Comparison of ENCODE assay signal across 8 cellular contexts in genomic region chr2:219552382-219553167, GRCh38. TPM values are rescaled to one million over a fixed set of nuclear protein-coding genes. Genes with fewer than 3 reads are reported as not detected.
A peak's percentile ranks its signal among the peaks of the same experiment; 100 is the strongest.
DNase-seq lines count a peak whose midpoint lies in the region; ATAC-seq and TF ChIP-seq lines count a peak whose summit lies in the region.

No MANE protein-coding gene starts in this region.

- peak overlapping the region; percentile 52 to 65 (median 65) for H3K4me3 ChIP-seq in right lobe of liver

- ATAC-seq in GM18519 (IDR thresholded peaks at IDR 0.05; ENCODE audit: low FRiP score, unreplicated experiment) (peak; percentile 83), HG03045 (IDR thresholded peaks at IDR 0.05; ENCODE audit: unreplicated experiment) (peak; percentile 90), right lobe of liver (peak; percentile 94 to 97 (median 96))

- no peaks in the 10 kb centered on the region for H3K27me3 ChIP-seq in right lobe of liver

- H3K27ac ChIP-seq in 22Rv1 (peak overlapping the region; percentile 62), right lobe of liver (no peak overlapping the region)

- H3K4me1 ChIP-seq in right lobe of liver = peaks cover 0 to 10% (median 0%) of the 10 kb centered on the region in 4 donors

- TF ChIP-seq POLR2A in right lobe of liver (IDR thresholded peaks at IDR 0.05) = no peak

- intact Hi-C loops in right lobe of liver (cut with DNase I) = no loop called here

- DNase-seq in NCI-H2227 treated with DMSO at 0.1 percent for 48 hours (lab: John Stamatoyannopoulos, UW) (peak; percentile 94), dermis blood vessel endothelial cell (peak; percentile 72), right lobe of liver (peak; percentile 86 to 90 (median 87))
- DNase-seq in activated CD4-positive, alpha-beta T cell treated with anti-CD3 and anti-CD28 coated beads, Interleukin-2, amount 50 U/mL, for 4 hours = peak; percentile 57 to 67
- peak; percentile 73 to 80 for DNase-seq in stimulated activated CD4-positive, alpha-beta T cell treated with anti-CD3 and anti-CD28 coated beads, Interleukin-2, amount 100 ng/mL, for 48 hours

- no peaks in the 10 kb centered on the region for H3K9me3 ChIP-seq in right lobe of liver

- WGBS in right lobe of liver (ENCODE audit: insufficient coverage, low coverage, low lambda C conversion rate, missing lambda C conversion rate) = 3% methylated on average over 15 of the region's 99 CpGs

- no peaks in the 10 kb centered on the region for H3K36me3 ChIP-seq in right lobe of liver

- TF ChIP-seq CTCF in 22Rv1 (IDR thresholded peaks at IDR 0.05) (no peak), right lobe of liver (IDR thresholded peaks at IDR 0.05) (no peak)

RNA-seq across cellular contexts. Expression of gene TMEM198, which starts 8.7 kb away (rescaled TPM):
- under 0.01 TPM in 1 of 2 replicates, not detected in the other for total RNA-seq in dermis blood vessel endothelial cell
- 1 to 10 TPM in 5 of 6 experiments, under 1 TPM in 1; 0.68 to 3.2 (median 1.2) TPM for total RNA-seq in right lobe of liver

RNA-seq across cellular contexts. Expression of gene CHPF, which starts 9.0 kb away (rescaled TPM):
- total RNA-seq in dermis blood vessel endothelial cell (0.84 and 3.2 TPM in 2 replicates), right lobe of liver (100 to 1,000 TPM in 2 of 6 experiments, 10 to 100 TPM in 4; 33.2 to 183 (median 39.6) TPM)

RNA-seq across cellular contexts. Expression of gene OBSL1, which starts 18.8 kb away (rescaled TPM):
- total RNA-seq in dermis blood vessel endothelial cell (38.8 TPM in 2 replicates), right lobe of liver (10 to 100 TPM; 27.0 to 42.5 (median 39.4) TPM)

RNA-seq across cellular contexts. Expression of gene INHA, which starts 19.5 kb away (rescaled TPM):
- not detected in 2 replicates for total RNA-seq in dermis blood vessel endothelial cell
- not detected for total RNA-seq in right lobe of liver

RNA-seq across cellular contexts. Expression of gene ASIC4, which starts 38.3 kb away (rescaled TPM):
- total RNA-seq in dermis blood vessel endothelial cell = not detected in 2 replicates
- total RNA-seq in right lobe of liver = not detected
